In the genomic region with DNA sequence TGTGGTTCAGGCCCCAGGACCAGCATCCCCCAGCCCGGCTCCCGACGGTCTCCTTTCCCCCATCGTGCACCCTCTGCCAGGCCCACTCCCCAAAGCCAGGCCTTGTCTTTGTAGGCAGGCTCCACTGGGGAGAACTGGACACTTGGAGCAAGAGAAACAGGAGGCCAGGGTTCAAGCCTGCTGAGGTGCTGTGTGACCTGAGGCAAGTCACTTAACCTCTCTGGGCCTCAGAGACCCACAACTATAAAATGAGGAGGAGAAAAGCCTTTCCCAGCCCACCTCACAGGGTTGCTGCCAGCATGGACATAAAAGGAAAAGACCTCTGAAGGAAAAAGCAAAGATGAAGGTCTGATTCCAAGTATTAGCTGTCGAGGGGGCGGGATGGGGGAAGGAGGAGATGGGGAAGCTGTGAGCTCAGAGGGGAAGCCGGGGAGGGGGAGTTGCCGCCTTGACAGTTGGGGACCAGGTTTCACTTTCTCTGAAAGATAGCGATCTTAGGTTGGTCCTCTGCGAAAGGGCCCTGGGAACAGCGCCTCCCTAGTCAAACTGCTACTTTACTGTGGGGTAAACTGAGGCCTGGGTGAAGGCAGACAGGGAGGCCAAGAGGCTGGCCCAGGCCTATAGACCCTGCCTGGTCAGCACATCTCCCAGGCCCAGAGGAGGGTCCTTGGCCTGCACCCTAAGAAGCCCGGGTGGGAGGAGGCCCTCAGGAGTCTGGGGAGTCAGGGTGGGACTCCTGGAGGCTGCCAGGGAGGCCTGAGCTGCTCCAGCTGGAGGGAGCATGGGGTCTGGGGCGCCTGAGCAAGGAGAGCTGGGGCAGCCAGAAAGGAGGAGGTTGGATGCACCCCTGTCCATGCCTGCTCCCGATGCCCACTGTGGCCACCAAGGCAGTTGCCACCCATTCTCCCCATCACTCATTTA, we compare ENCODE assay signal across 9 cellular contexts. TPM values are rescaled to one million over a fixed set of nuclear protein-coding genes. Genes with fewer than 3 reads are reported as not detected.
DNase-seq lines count a peak whose midpoint lies in the region; ATAC-seq and TF ChIP-seq lines count a peak whose summit lies in the region.
"Had no signal": no experiment of that assay in that cellular context is flagged by ENCODE, and none has a peak within 500 bp of the region (broad histone marks: within the 10 kb centered on the region; RNA-seq: fewer than 3 reads in every experiment).

No MANE protein-coding gene starts in this region.

- no peaks in the 10 kb centered on the region for H3K9me3 ChIP-seq in liver (ENCODE audit: control insufficient read depth in 4 of 4, low read length in 3 of 4)

- TF ChIP-seq CTCF in liver (IDR thresholded peaks at IDR 0.05; ENCODE audit: low read depth, low read length, missing input control) (no peak), omental fat pad (IDR thresholded peaks at IDR 0.05) (no peak)

- no peaks in the 10 kb centered on the region for H3K36me3 ChIP-seq in liver (ENCODE audit: control insufficient read depth in 4 of 4, insufficient read depth in 3 of 4, low read depth in 1 of 4, low read length in 3 of 4)

- H3K27me3 ChIP-seq in liver (ENCODE audit: control insufficient read depth in 4 of 4, insufficient read depth in 4 of 4, low read length in 3 of 4), result no peaks in the 10 kb centered on the region

- no peak for ATAC-seq in omental fat pad (ENCODE audit: low FRiP score)

- no peak for TF ChIP-seq RAD21 in liver (IDR thresholded peaks at IDR 0.05)

- DNase-seq in stimulated activated CD4-positive, alpha-beta T cell treated with anti-CD3 and anti-CD28 coated beads, Interleukin-2, amount 100 ng/mL, for 24 hours, result peak; percentile 54 to 61
- no peak for DNase-seq in stimulated activated CD4-positive, alpha-beta T cell treated with anti-CD3 and anti-CD28 coated beads, Interleukin-1b, Interleukin-23, amount 100 ng/mL, for 48 hours
- DNase-seq in activated CD8-positive, alpha-beta memory T cell treated with anti-CD3 and anti-CD28 coated beads, Interleukin-2, amount 50 U/mL, for 48 hours, result peak; percentile 69
- DNase-seq in mesenteric fat pad (ENCODE audit: low spot score) (no peak), hepatic stellate cell (ENCODE audit: low spot score) (no peak), omental fat pad (ENCODE audit: low spot score) (no peak), NCI-H82 treated with DMSO at 0.1 percent for 48 hours (lab: John Stamatoyannopoulos, UW; ENCODE audit: unreplicated experiment) (no peak)
- DNase-seq: NCI-H82 had no signal

- no peak overlapping the region for H3K4me3 ChIP-seq in liver (ENCODE audit: low read depth in 1 of 3, low read length in 3 of 3)

- WGBS in liver, result 76% methylated on average over 14 of the region's 14 CpGs

- peak overlapping the region; percentile 67 to 69 for H3K27ac ChIP-seq in liver (ENCODE audit: low read depth in 1 of 2, low read length in 2 of 2)

- no peak overlapping the region for H3K9ac ChIP-seq in liver (ENCODE audit: low read depth in 1 of 2, low read length in 2 of 2)

- H3K4me1 ChIP-seq in liver (ENCODE audit: control insufficient read depth in 4 of 4, insufficient read depth in 4 of 4, low read length in 3 of 4), result peaks cover 0 to 4% (median 2%) of the 10 kb centered on the region in 4 donors

TF ChIP-seq in liver, 16 proteins besides CTCF, POLR2A, EP300 and RAD21:
- TF ChIP-seq, protein P1, sequence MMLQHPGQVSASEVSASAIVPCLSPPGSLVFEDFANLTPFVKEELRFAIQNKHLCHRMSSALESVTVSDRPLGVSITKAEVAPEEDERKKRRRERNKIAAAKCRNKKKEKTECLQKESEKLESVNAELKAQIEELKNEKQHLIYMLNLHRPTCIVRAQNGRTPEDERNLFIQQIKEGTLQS (IDR thresholded peaks at IDR 0.05), result no peak
TF ChIP-seq in liver: peak in this region for 0.

RNA-seq across cellular contexts. Expression of a gene that starts 1.0 kb away (rescaled TPM):
- total RNA-seq in liver (under 1 TPM; 0.25 to 0.84 TPM), mesenteric fat pad (8.0 TPM), omental fat pad (10 to 100 TPM in 1 of 4 donors, 1 to 10 TPM in 3; 7.1 to 17.8 (median 8.6) TPM)
- polyA plus RNA-seq in liver, result under 1 TPM in 1 of 2 donors, not detected in 1; 0.09 TPM

RNA-seq across cellular contexts. Expression of a gene that starts 21.1 kb away (rescaled TPM):
- total RNA-seq in liver (under 1 TPM; 0.08 to 0.09 TPM), mesenteric fat pad (34.8 TPM), omental fat pad (10 to 100 TPM in 2 of 4 donors, 1 to 10 TPM in 2; 1.3 to 74.7 (median 24.4) TPM)
- under 1 TPM in 1 of 2 donors, not detected in 1; 0.10 TPM for polyA plus RNA-seq in liver

RNA-seq across cellular contexts. Expression of a gene that starts 21.7 kb away (rescaled TPM):
- 1 to 10 TPM; 1.8 to 2.5 TPM for total RNA-seq in liver
- polyA plus RNA-seq in liver, result 1 to 10 TPM; 2.2 to 5.4 TPM
- total RNA-seq in mesenteric fat pad, result 11.6 TPM
- 10 to 100 TPM in 3 of 4 donors, 1 to 10 TPM in 1; 7.1 to 47.9 (median 21.0) TPM for total RNA-seq in omental fat pad

RNA-seq across cellular contexts. Expression of a gene that starts 59.1 kb away (rescaled TPM):
- total RNA-seq in liver (1 to 10 TPM; 3.6 to 8.2 TPM), mesenteric fat pad (25.8 TPM), omental fat pad (10 to 100 TPM; 17.5 to 42.1 (median 26.0) TPM)
- 1 to 10 TPM; 8.2 to 9.2 TPM for polyA plus RNA-seq in liver

Comparison
In these comparisons a context has a peak if more than half of its experiments do, and no peak if none do; other contexts are left out.
1. DNase-seq: peak in stimulated activated CD4-positive, alpha-beta T cell treated with anti-CD3 and anti-CD28 coated beads, Interleukin-2, amount 100 ng/mL, for 24 hours (2 of 2) and activated CD8-positive, alpha-beta memory T cell treated with anti-CD3 and anti-CD28 coated beads, Interleukin-2, amount 50 U/mL, for 48 hours (single experiment); none in stimulated activated CD4-positive, alpha-beta T cell treated with anti-CD3 and anti-CD28 coated beads, Interleukin-1b, Interleukin-23, amount 100 ng/mL, for 48 hours (single experiment), mesenteric fat pad (single experiment), hepatic stellate cell (single experiment), omental fat pad (single experiment) and NCI-H82 treated with DMSO at 0.1 percent for 48 hours (single experiment).